Comparison of ENCODE assay signal across 21 cellular contexts in the genomic region with DNA sequence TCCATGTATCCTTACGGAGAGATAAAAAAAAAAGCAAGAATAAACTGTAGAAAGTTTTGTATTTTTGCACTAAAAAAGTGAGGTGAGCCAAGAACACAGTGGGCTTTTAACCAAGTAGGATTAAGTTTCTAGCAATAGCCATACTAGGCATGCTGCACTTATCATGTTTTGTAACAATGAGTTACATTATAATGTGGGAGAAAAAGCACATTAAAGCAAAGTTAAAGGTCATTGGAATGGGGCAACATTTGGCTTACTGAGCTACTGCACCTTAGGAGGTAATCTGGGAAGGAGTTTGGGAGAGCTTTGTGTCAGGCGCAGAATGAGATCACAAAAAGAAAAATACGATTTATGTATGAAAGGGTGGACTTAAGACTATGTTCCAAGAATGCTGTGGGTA.
DNase-seq lines count a peak whose midpoint lies in the region; ATAC-seq and TF ChIP-seq lines count a peak whose summit lies in the region.
"Had no signal": no experiment of that assay in that cellular context is flagged by ENCODE, and none has a peak within 500 bp of the region (broad histone marks: within the 10 kb centered on the region; RNA-seq: fewer than 3 reads in every experiment).

No MANE protein-coding gene starts in this region.

- H3K4me2 ChIP-seq in H9 (ENCODE audit: insufficient read depth, insufficient read length, low read length) = no peak overlapping the region
- H3K4me2 ChIP-seq: A549; BLaER1 treated with 17β-estradiol and CSF1 and Interleukin-3, amounts not matched to agents 10 nM and 100 nM had no signal

- no peak overlapping the region for H2BK15ac ChIP-seq in H9 (ENCODE audit: low read depth, low read length)

- no peak overlapping the region for H4K91ac ChIP-seq in H9 (ENCODE audit: insufficient read length, low read depth, low read length)

- peaks cover 16 to 26% of the 10 kb centered on the region in 2 experiments for H3K9me3 Mint-ChIP-seq in H9

- H3K27me3 ChIP-seq in gastroesophageal sphincter (no peaks in the 10 kb centered on the region), H9 (ENCODE audit: insufficient read depth, low read length) (no peaks in the 10 kb centered on the region)
- H3K27me3 ChIP-seq: BLaER1 treated with 17β-estradiol and CSF1 and Interleukin-3, amounts not matched to agents 10 nM and 100 nM had no signal

- no peaks in the 10 kb centered on the region for H3K4me1 Mint-ChIP-seq in H9

- no peak overlapping the region for H3T11ph ChIP-seq in H9 (ENCODE audit: low read length)

- ATAC-seq in gastroesophageal sphincter = peak; percentile 42
- ATAC-seq: A549, PC-3 had no signal

- no peak overlapping the region for H3K27ac ChIP-seq in HEK293 (ENCODE audit: extremely low read depth, low read depth, low read length)
- H3K27ac ChIP-seq in gastroesophageal sphincter = no peak overlapping the region
- H3K27ac ChIP-seq in H9 (ENCODE audit: insufficient read length, low read depth, low read length) = no peak overlapping the region
- H3K27ac ChIP-seq: A549; BLaER1 treated with 17β-estradiol and CSF1 and Interleukin-3, amounts not matched to agents 10 nM and 100 nM had no signal

- H3K23me2 ChIP-seq in H9 (ENCODE audit: insufficient read length, low read depth, low read length, poor library complexity, severe bottlenecking) = no peaks in the 10 kb centered on the region

- H3K56ac ChIP-seq in H9 (ENCODE audit: insufficient read length, low read depth, low read length) = no peak overlapping the region

- POLR2A ChIA-PET in HEK293 (lab: Yijun Ruan, JAX) = no interaction called here

- no peak overlapping the region for H3K9ac ChIP-seq in H9 (ENCODE audit: extremely low read depth, insufficient read length, low read length)
- H3K9ac ChIP-seq: BLaER1 treated with 17β-estradiol and CSF1 and Interleukin-3, amounts not matched to agents 10 nM and 100 nM had no signal

- H3K4ac ChIP-seq in H9 (ENCODE audit: low read depth, low read length) = no peak overlapping the region

- no peak overlapping the region for H3K23ac ChIP-seq in H9 (ENCODE audit: insufficient read length, low read depth, low read length)

- no peak overlapping the region for H2BK12ac ChIP-seq in H9 (ENCODE audit: insufficient read length, low read depth, low read length)

- no peaks in the 10 kb centered on the region for H3K4me1 ChIP-seq in HEK293 (ENCODE audit: control insufficient read depth, insufficient read depth, low read length)
- peaks cover 0 to 16% (median 0%) of the 10 kb centered on the region in 3 donors for H3K4me1 ChIP-seq in gastroesophageal sphincter
- no peaks in the 10 kb centered on the region for H3K4me1 ChIP-seq in H9 (ENCODE audit: insufficient read depth, low read length)
- H3K4me1 ChIP-seq: A549; BLaER1 treated with 17β-estradiol and CSF1 and Interleukin-3, amounts not matched to agents 10 nM and 100 nM; HAP-1 had no signal

- H3K14ac ChIP-seq in H9 (ENCODE audit: insufficient read depth, low read length) = no peak overlapping the region

- TF ChIP-seq EP300 in gastroesophageal sphincter (IDR thresholded peaks at IDR 0.05) = no peak

- no peak for TF ChIP-seq CTCF in HEK293 (tag by site-specific recombination; IDR thresholded peaks at IDR 0.05)
- no peak for TF ChIP-seq CTCF in gastroesophageal sphincter (IDR thresholded peaks at IDR 0.05)
- TF ChIP-seq CTCF in retinal pigment epithelial cell (conservative IDR thresholded peaks at IDR 0.05; ENCODE audit: low read depth, low read length) = no peak
- TF ChIP-seq CTCF in H9 (conservative IDR thresholded peaks at IDR 0.05) = no peak

- DNase-seq in amniotic epithelial cell (ENCODE audit: low read depth) (peak; percentile 92), retinal pigment epithelial cell (ENCODE audit: low read depth) (peak; percentile 90), H9 (no peak), mesenteric fat pad (ENCODE audit: low spot score) (no peak), superior temporal gyrus (ENCODE audit: extremely low spot score) (no peak)
- DNase-seq: AML-193; CD4-positive, alpha-beta T cell; IMR-90; KG1; MM.1S; NCI-H2029; NCI-H446; NCI-H524 treated with DMSO at 0.1 percent for 48 hours; NCI-H774; PC-3; SHP77 had no signal

- H4K20me1 ChIP-seq in H9 (ENCODE audit: control insufficient read depth, insufficient read depth, insufficient read length) = no peaks in the 10 kb centered on the region
- H4K20me1 ChIP-seq: BLaER1 treated with 17β-estradiol and CSF1 and Interleukin-3, amounts not matched to agents 10 nM and 100 nM had no signal

- TF ChIP-seq POLR2A in gastroesophageal sphincter (IDR thresholded peaks at IDR 0.05) = no peak

- no peak overlapping the region for H3K27ac Mint-ChIP-seq in H9
- H3K27ac Mint-ChIP-seq: CD4-positive, alpha-beta T cell had no signal

- no peak overlapping the region for H3K18ac ChIP-seq in H9 (ENCODE audit: insufficient read length, low read depth, low read length)

- no peaks in the 10 kb centered on the region for H3K79me1 ChIP-seq in H9 (ENCODE audit: insufficient read depth, low read depth, low read length, poor library complexity, severe bottlenecking)

- no peak overlapping the region for H2AK5ac ChIP-seq in H9 (ENCODE audit: insufficient read length, low read length)

- H2BK5ac ChIP-seq in H9 (ENCODE audit: insufficient read length, low read length) = no peak overlapping the region

- H4K5ac ChIP-seq in H9 (ENCODE audit: insufficient read length, low read depth, low read length) = no peak overlapping the region

- H3K36me3 ChIP-seq in HEK293 (ENCODE audit: control insufficient read depth in 2 of 2, insufficient read depth in 1 of 2, low read length in 2 of 2) (no peaks in the 10 kb centered on the region), gastroesophageal sphincter (no peaks in the 10 kb centered on the region)
- H3K36me3 ChIP-seq: BLaER1 treated with 17β-estradiol and CSF1 and Interleukin-3, amounts not matched to agents 10 nM and 100 nM; HAP-1 had no signal

- H4K8ac ChIP-seq in H9 (replicated peaks; ENCODE audit: insufficient read length, low read depth, low read length) = no peak overlapping the region

- CTCF ChIA-PET in HEK293 (lab: Yijun Ruan, JAX) = interaction anchor here (0.6 kb wide), 1 partner anchor 1213 kb away, joined by 3 read pairs; no protein-coding TSS in a partner anchor

- H3K36me3 Mint-ChIP-seq in H9 (ENCODE audit: insufficient read depth in 1 of 3, low read depth in 3 of 3) = peaks cover 5 to 12% (median 6%) of the 10 kb centered on the region in 3 experiments; a peak in 6 of 7 replicates

- H3K4me3 Mint-ChIP-seq in H9 = no peak overlapping the region
- H3K4me3 Mint-ChIP-seq: CD4-positive, alpha-beta T cell had no signal

- H3K4me3 ChIP-seq in HEK293 (ENCODE audit: low read depth, low read length) (no peak overlapping the region), gastroesophageal sphincter (no peak overlapping the region), retinal pigment epithelial cell (ENCODE audit: low read length) (no peak overlapping the region)
- H3K4me3 ChIP-seq: A549; BLaER1 treated with 17β-estradiol and CSF1 and Interleukin-3, amounts not matched to agents 10 nM and 100 nM; HAP-1 had no signal

- H2BK20ac ChIP-seq in H9 (ENCODE audit: low read depth, low read length, poor library complexity, severe bottlenecking) = no peak overlapping the region

- no peaks in the 10 kb centered on the region for H3K79me2 ChIP-seq in H9 (ENCODE audit: insufficient read depth, low read length)

- H3K27me3 Mint-ChIP-seq in H9 (ENCODE audit: low read depth) = peaks cover 3% of the 10 kb centered on the region
- H3K27me3 Mint-ChIP-seq: CD4-positive, alpha-beta T cell had no signal

- H3K9me3 ChIP-seq in HEK293 (ENCODE audit: control insufficient read depth, insufficient read depth, low read depth, low read length) (no peaks in the 10 kb centered on the region), gastroesophageal sphincter (no peaks in the 10 kb centered on the region), H9 (ENCODE audit: control insufficient read depth, low read depth, low read length) (peaks cover 11% of the 10 kb centered on the region)
- H3K9me3 ChIP-seq: A549, HAP-1 had no signal

- 19 to 25% methylated on average over 3 of the region's 3 CpGs for WGBS in gastroesophageal sphincter (ENCODE audit: low coverage in 1 of 2), 2 donors
- WGBS in H9 (ENCODE audit: extremely low coverage, insufficient read length, low lambda C conversion rate) = no CpG with 5 or more reads among the region's 3 CpGs

- H2BK120ac ChIP-seq in H9 (ENCODE audit: low read depth, low read length, poor library complexity, severe bottlenecking) = no peak overlapping the region

- no peak overlapping the region for H2AFZ ChIP-seq in H9 (ENCODE audit: low read length)

TF ChIP-seq in HEK293, 187 proteins besides CTCF, POLR2A, EP300 and RAD21:
- TF ChIP-seq ZNF350 (tag by site-specific recombination; IDR thresholded peaks at IDR 0.05) (no peak), ZNF677 (tag by site-specific recombination; IDR thresholded peaks at IDR 0.05) (no peak), ZNF169 (tag by site-specific recombination; IDR thresholded peaks at IDR 0.05) (0 out of 2 replicates have a peak, but pooled peaks have one; percentile 25), ZNF549 (tag by site-specific recombination; IDR thresholded peaks at IDR 0.05) (no peak)
- TF ChIP-seq, protein P1, sequence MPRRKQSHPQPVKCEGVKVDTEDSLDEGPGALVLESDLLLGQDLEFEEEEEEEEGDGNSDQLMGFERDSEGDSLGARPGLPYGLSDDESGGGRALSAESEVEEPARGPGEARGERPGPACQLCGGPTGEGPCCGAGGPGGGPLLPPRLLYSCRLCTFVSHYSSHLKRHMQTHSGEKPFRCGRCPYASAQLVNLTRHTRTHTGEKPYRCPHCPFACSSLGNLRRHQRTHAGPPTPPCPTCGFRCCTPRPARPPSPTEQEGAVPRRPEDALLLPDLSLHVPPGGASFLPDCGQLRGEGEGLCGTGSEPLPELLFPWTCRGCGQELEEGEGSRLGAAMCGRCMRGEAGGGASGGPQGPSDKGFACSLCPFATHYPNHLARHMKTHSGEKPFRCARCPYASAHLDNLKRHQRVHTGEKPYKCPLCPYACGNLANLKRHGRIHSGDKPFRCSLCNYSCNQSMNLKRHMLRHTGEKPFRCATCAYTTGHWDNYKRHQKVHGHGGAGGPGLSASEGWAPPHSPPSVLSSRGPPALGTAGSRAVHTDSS (tag by site-specific recombination; IDR thresholded peaks at IDR 0.05) = no peak
- TF ChIP-seq, protein P2, sequence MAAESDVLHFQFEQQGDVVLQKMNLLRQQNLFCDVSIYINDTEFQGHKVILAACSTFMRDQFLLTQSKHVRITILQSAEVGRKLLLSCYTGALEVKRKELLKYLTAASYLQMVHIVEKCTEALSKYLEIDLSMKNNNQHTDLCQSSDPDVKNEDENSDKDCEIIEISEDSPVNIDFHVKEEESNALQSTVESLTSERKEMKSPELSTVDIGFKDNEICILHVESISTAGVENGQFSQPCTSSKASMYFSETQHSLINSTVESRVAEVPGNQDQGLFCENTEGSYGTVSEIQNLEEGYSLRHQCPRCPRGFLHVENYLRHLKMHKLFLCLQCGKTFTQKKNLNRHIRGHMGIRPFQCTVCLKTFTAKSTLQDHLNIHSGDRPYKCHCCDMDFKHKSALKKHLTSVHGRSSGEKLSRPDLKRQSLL (tag by site-specific recombination; IDR thresholded peaks at IDR 0.05) = no peak

Comparison
In these comparisons a context has a peak if more than half of its experiments do, and no peak if none do; other contexts are left out.
1. DNase-seq: peak in amniotic epithelial cell (single experiment) and retinal pigment epithelial cell (single experiment); none in H9 (single experiment), mesenteric fat pad (single experiment) and superior temporal gyrus (single experiment).